In the genomic region with DNA sequence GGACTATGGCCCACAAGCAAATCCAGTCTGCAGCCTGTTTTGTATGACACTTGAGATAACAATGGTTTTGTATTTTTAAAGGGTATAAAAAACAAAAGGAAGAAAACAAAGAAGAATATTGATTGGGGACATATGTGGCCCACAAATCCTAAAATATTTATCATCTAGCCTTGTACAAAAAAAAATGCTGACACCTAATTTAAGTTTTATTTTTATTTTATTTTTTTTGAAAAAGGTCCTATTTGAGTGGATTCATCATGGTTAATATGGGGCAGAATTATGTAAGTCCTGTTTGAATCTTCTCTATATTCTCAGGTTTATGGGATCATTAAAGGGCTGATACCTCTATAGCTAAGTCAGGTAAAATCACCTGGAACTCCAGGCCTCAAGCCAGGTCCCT, we compare ENCODE assay signal across 8 cellular contexts.
"Had no signal": no experiment of that assay in that cellular context is flagged by ENCODE, and none has a peak within 500 bp of the region (broad histone marks: within the 10 kb centered on the region; RNA-seq: fewer than 3 reads in every experiment).

No MANE protein-coding gene starts in this region.

- H3K4me1 ChIP-seq: HAP-1 had no signal

- H3K4me3 Mint-ChIP-seq: HFFc6, IgD-negative memory B cell had no signal

- H3K9me3 ChIP-seq: HAP-1 had no signal

- H2AFZ ChIP-seq: GM23248 had no signal

- H3K27ac ChIP-seq: GM23248, HL-60 had no signal

- H3K4me1 Mint-ChIP-seq: IgD-negative memory B cell had no signal

- H3K9me3 Mint-ChIP-seq: IgD-negative memory B cell had no signal

- H3K9ac ChIP-seq: GM23248 had no signal

- DNase-seq: GM23248, H7, HFFc6, KG1 had no signal

- ATAC-seq: HCT116 had no signal

- H3K4me3 ChIP-seq: GM23248, HAP-1 had no signal

- H3K27me3 Mint-ChIP-seq: IgD-negative memory B cell had no signal

- H3K27ac Mint-ChIP-seq: HFFc6, IgD-negative memory B cell had no signal

- H3K36me3 ChIP-seq: HAP-1 had no signal

- H3K36me3 Mint-ChIP-seq: IgD-negative memory B cell had no signal
